21 cellular contexts compared by ENCODE assay signal in genomic region chr22:29214232-29214631, GRCh38. TPM values are rescaled to one million over a fixed set of nuclear protein-coding genes. Genes with fewer than 3 reads are reported as not detected.
A peak's percentile ranks its signal among the peaks of the same experiment; 100 is the strongest.
DNase-seq lines count a peak whose midpoint lies in the region; ATAC-seq, FAIRE-seq and TF ChIP-seq lines count a peak whose summit lies in the region.
"Had no signal": no experiment of that assay in that cellular context is flagged by ENCODE, and none has a peak within 500 bp of the region (broad histone marks: within the 10 kb centered on the region; RNA-seq: fewer than 3 reads in every experiment).

No MANE protein-coding gene starts in this region.

- no peak for ATAC-seq in HG02623 (IDR thresholded peaks at IDR 0.05; ENCODE audit: unreplicated experiment)

- H2BK15ac ChIP-seq in H1 (ENCODE audit: low read length) = 0 out of 2 replicates have a peak overlapping the region, but pooled peaks have one; percentile 46

- H3K9me3 Mint-ChIP-seq in neural crest cell = no peaks in the 10 kb centered on the region
- H3K9me3 Mint-ChIP-seq: CD4-positive, alpha-beta memory T cell had no signal

- no peak for TF ChIP-seq POLR2A in H1 (IDR thresholded peaks at IDR 0.05; ENCODE audit: control extremely low read depth in 1 of 2, low read depth in 2 of 2, low read length in 2 of 2)

- no peaks in the 10 kb centered on the region for H3K36me3 Mint-ChIP-seq in neural crest cell (ENCODE audit: low read depth)
- H3K36me3 Mint-ChIP-seq: CD4-positive, alpha-beta memory T cell had no signal

- 75% methylated on average over 5 of the region's 6 CpGs; no CpG with 5 or more reads in 1 of the 2 experiments for WGBS in H1 (ENCODE audit: extremely low coverage in 1 of 2, insufficient coverage in 1 of 2, insufficient read length in 1 of 2, insufficient replicate concordance in 2 of 2, low coverage in 1 of 2, low lambda C conversion rate in 2 of 2, missing lambda C conversion rate in 1 of 2), 2 experiments

- no peaks in the 10 kb centered on the region for H3K79me2 ChIP-seq in H1 (ENCODE audit: control insufficient read depth in 1 of 2, insufficient read depth in 2 of 2, low read length in 2 of 2)

- peak in 1 of 2 experiments; percentile 3; a peak in 1 of 4 replicates for TF ChIP-seq RAD21 in H1 (IDR thresholded peaks at IDR 0.05 in 1 of 2, conservative IDR thresholded peaks at IDR 0.05 in 1 of 2; ENCODE audit: low read depth in 2 of 2, low read length in 2 of 2)

- H3K9me3 ChIP-seq in H1 (ENCODE audit: insufficient read depth in 2 of 2, low read depth in 1 of 2, low read length in 1 of 2) = no peaks in the 10 kb centered on the region
- H3K9me3 ChIP-seq: BLaER1 treated with 17β-estradiol and CSF1 and Interleukin-3, amounts not matched to agents 10 nM and 100 nM; Caco-2; MG63 had no signal

- no peak for TF ChIP-seq EP300 in H1 (IDR thresholded peaks at IDR 0.05; ENCODE audit: borderline replicate concordance in 1 of 2, low read depth in 2 of 2, low read length in 2 of 2)

- H3K27ac ChIP-seq in H1 (ENCODE audit: low read depth, low read length) = no peak overlapping the region
- H3K27ac ChIP-seq: BLaER1 treated with 17β-estradiol and CSF1 and Interleukin-3, amounts not matched to agents 10 nM and 100 nM; RWPE1 had no signal

- H4K91ac ChIP-seq in H1 (replicated peaks; ENCODE audit: insufficient read length, low read length) = no peak overlapping the region

- peak; percentile 11 for DNase-seq in HuH-7.5 (ENCODE audit: low spot score)
- DNase-seq in H1 (ENCODE audit: low read depth in 1 of 2, low spot score in 2 of 2) = no peak
- no peak for DNase-seq in neural crest cell (ENCODE audit: low read depth, low spot score)
- no peak for DNase-seq in GM19239 (ENCODE audit: insufficient read length, low spot score)
- DNase-seq in SHP77 (lab: John Stamatoyannopoulos, UW) = no peak
- DNase-seq in AG20443 (ENCODE audit: low spot score) = no peak
- DNase-seq: Caco-2; CD4-positive, alpha-beta memory T cell; DND-41; Kasumi-1; MG63; NCI-H1417; NCI-H187; NCI-H2107; NCI-H446 treated with DMSO at 0.1 percent for 48 hours; NCI-H526 treated with DMSO at 0.1 percent for 48 hours; SIG-M5 had no signal

- H3K56ac ChIP-seq in H1 (replicated peaks; ENCODE audit: insufficient read length, low read depth, low read length) = no peak overlapping the region

- no peak overlapping the region for H3K4me3 Mint-ChIP-seq in neural crest cell
- H3K4me3 Mint-ChIP-seq: CD4-positive, alpha-beta memory T cell had no signal

- H3K4me2 ChIP-seq in H1 (ENCODE audit: insufficient read depth in 1 of 2, low read depth in 2 of 2, low read length in 2 of 2) = no peak overlapping the region
- H3K4me2 ChIP-seq: BLaER1 treated with 17β-estradiol and CSF1 and Interleukin-3, amounts not matched to agents 10 nM and 100 nM had no signal

- H2BK5ac ChIP-seq in H1 (ENCODE audit: low read depth, low read length) = no peak overlapping the region

- CTCF ChIA-PET in H1 (lab: Charles Lee; ENCODE audit: partially characterized antibody) = interaction anchor here (1.0 to 4.3 kb wide), 9 partner anchors 8 to 45 kb away, joined by 3 to 28 read pairs (median 5); partner anchors contain the start of gene EMID1

- H3K9ac ChIP-seq in H1 (replicated peaks in 1 of 4; ENCODE audit: extremely low read depth in 1 of 4, low read depth in 3 of 4, low read length in 3 of 4) = no peak overlapping the region
- H3K9ac ChIP-seq: BLaER1 treated with 17β-estradiol and CSF1 and Interleukin-3, amounts not matched to agents 10 nM and 100 nM had no signal

- peak; percentile 11 to 33 (median 31); a peak in 2 of 4 replicates for TF ChIP-seq CTCF in H1 (IDR thresholded peaks at IDR 0.05; ENCODE audit: control extremely low read depth in 1 of 3, insufficient read depth in 1 of 3, low read depth in 1 of 3, low read length in 3 of 3)
- TF ChIP-seq CTCF in neural crest cell (conservative IDR thresholded peaks at IDR 0.05) = no peak

- H4K5ac ChIP-seq in H1 (ENCODE audit: insufficient read length, low read depth, low read length) = no peak overlapping the region

- no peak overlapping the region for H2BK20ac ChIP-seq in H1 (ENCODE audit: low read length)

- H2BK12ac ChIP-seq in H1 (ENCODE audit: low read depth, low read length) = no peak overlapping the region

- H3K27ac Mint-ChIP-seq in neural crest cell (ENCODE audit: unreplicated experiment) = peak overlapping the region; percentile 43

- no peak overlapping the region for H3K14ac ChIP-seq in H1 (ENCODE audit: insufficient read length)

- no peaks in the 10 kb centered on the region for H3K23me2 ChIP-seq in H1 (ENCODE audit: low read depth, low read length)

- POLR2A ChIA-PET in H1 (lab: Charles Lee; ENCODE audit: partially characterized antibody) = interaction anchor here (1.5 kb wide), 1 partner anchor 53 kb away, joined by 5 read pairs; no protein-coding TSS in a partner anchor

- H2BK120ac ChIP-seq in H1 (replicated peaks; ENCODE audit: low read depth, low read length) = no peak overlapping the region

- H3K4me3 ChIP-seq in H1 (ENCODE audit: extremely low read depth in 1 of 4, insufficient read depth in 2 of 4, low read depth in 3 of 4, low read length in 4 of 4) = no peak overlapping the region
- H3K4me3 ChIP-seq: BLaER1 treated with 17β-estradiol and CSF1 and Interleukin-3, amounts not matched to agents 10 nM and 100 nM; MG63 had no signal

- H2AFZ ChIP-seq in H1 (ENCODE audit: low read length) = no peak overlapping the region

- H4K8ac ChIP-seq in H1 (ENCODE audit: extremely low read depth, insufficient read depth, low read length) = no peak overlapping the region

- H3K4me1 ChIP-seq in H1 (replicated peaks in 1 of 4; ENCODE audit: control insufficient read depth in 3 of 4, insufficient read depth in 4 of 4, low read length in 3 of 4) = peaks cover 0 to 14% (median 6%) of the 10 kb centered on the region in 4 experiments; a peak in 6 of 7 replicates
- H3K4me1 ChIP-seq: Caco-2 had no signal

- peaks cover 5% of the 10 kb centered on the region for H3K79me1 ChIP-seq in H1 (ENCODE audit: low read depth, low read length)

- H2AK5ac ChIP-seq in H1 (ENCODE audit: low read depth, low read length) = no peak overlapping the region

- no peak overlapping the region for H3K18ac ChIP-seq in H1 (ENCODE audit: extremely low read depth, low read length)

- no peak for FAIRE-seq in H1 (lab: Jason Lieb, UNC)
- FAIRE-seq in GM19239 (lab: Jason Lieb, UNC) = no peak
- FAIRE-seq: GM12892 had no signal

- H3K27me3 Mint-ChIP-seq in neural crest cell (ENCODE audit: low read depth) = no peaks in the 10 kb centered on the region

- H4K20me1 ChIP-seq in H1 (replicated peaks in 1 of 2; ENCODE audit: control insufficient read depth in 1 of 2, insufficient read depth in 2 of 2, low read length in 2 of 2) = peaks cover 0 to 3% of the 10 kb centered on the region in 2 experiments

- no peaks in the 10 kb centered on the region for H3K27me3 ChIP-seq in H1 (replicated peaks in 1 of 4; ENCODE audit: control insufficient read depth in 3 of 4, extremely low read depth in 1 of 4, insufficient read depth in 3 of 4, low read length in 3 of 4)
- H3K27me3 ChIP-seq: MG63 had no signal

- no peak overlapping the region for H3K4ac ChIP-seq in H1 (replicated peaks; ENCODE audit: insufficient read length, low read depth, low read length)

- no peak overlapping the region for H3K23ac ChIP-seq in H1 (ENCODE audit: insufficient read length)

- H3K36me3 ChIP-seq in H1 (ENCODE audit: control insufficient read depth in 2 of 4, insufficient read depth in 4 of 4, low read length in 3 of 4) = no peaks in the 10 kb centered on the region
- H3K36me3 ChIP-seq: BLaER1 treated with 17β-estradiol and CSF1 and Interleukin-3, amounts not matched to agents 10 nM and 100 nM; MG63 had no signal

- H3K4me1 Mint-ChIP-seq in neural crest cell = peaks cover 15% of the 10 kb centered on the region
- H3K4me1 Mint-ChIP-seq: CD4-positive, alpha-beta memory T cell had no signal

RNA-seq across cellular contexts. Expression of gene EMID1, which starts 8.5 kb away (rescaled TPM):
- 3.8 and 3.9 TPM in 2 replicates for total RNA-seq in H1 (2021; fragmentation: NEBNext Ultra II Directional; extraction: Animal tissue kit (Norgen Biotek cat#: 25700))
- polyA plus RNA-seq in H1 (2011; rRNA removed) = 7.4 and 11.1 TPM in 2 replicates
- polyA plus RNA-seq in H1 (2011; cell fraction: cytosol; rRNA removed) = 10.7 TPM
- 27.1 TPM for polyA plus RNA-seq in H1 (2011; cell fraction: nucleus; rRNA removed)
- polyA plus RNA-seq in H1 (2012, experiment 1 of 2) = 3.3 to 7.5 TPM (median 6.0 TPM) in 4 replicates
- 3.9 TPM for polyA plus RNA-seq in H1 (2012, experiment 2 of 2)
- polyA plus RNA-seq in H1 (2013, experiment 1 of 2) = 3.5 TPM
- 3.6 TPM for polyA plus RNA-seq in H1 (2013, experiment 2 of 2)
- 7.1 and 9.3 TPM in 2 replicates for polyA minus RNA-seq in H1 (2011; rRNA and poly(A)+ RNA removed)
- 7.9 TPM for polyA minus RNA-seq in H1 (2011; cell fraction: cytosol; rRNA and poly(A)+ RNA removed)
- 12.0 TPM for polyA minus RNA-seq in H1 (2011; cell fraction: nucleus; rRNA and poly(A)+ RNA removed)
- total RNA-seq in neural crest cell = 9.0 and 10.4 TPM in 2 replicates
- total RNA-seq: CD4-positive, alpha-beta memory T cell had no signal

RNA-seq across cellular contexts. Expression of gene RHBDD3, which starts 53.5 kb away (rescaled TPM):
- total RNA-seq in H1 (2021; fragmentation: NEBNext Ultra II Directional; extraction: Animal tissue kit (Norgen Biotek cat#: 25700)) = 72.1 and 75.7 TPM in 2 replicates
- 117 and 171 TPM in 2 replicates for polyA plus RNA-seq in H1 (2011; rRNA removed)
- polyA plus RNA-seq in H1 (2011; cell fraction: cytosol; rRNA removed) = 128 TPM
- 161 TPM for polyA plus RNA-seq in H1 (2011; cell fraction: nucleus; rRNA removed)
- polyA plus RNA-seq in H1 (2012, experiment 1 of 2) = 64.0 to 89.1 TPM (median 81.6 TPM) in 4 replicates
- polyA plus RNA-seq in H1 (2012, experiment 2 of 2) = 70.6 TPM
- 69.3 TPM for polyA plus RNA-seq in H1 (2013, experiment 1 of 2)
- polyA plus RNA-seq in H1 (2013, experiment 2 of 2) = 69.0 TPM
- 20.8 and 28.6 TPM in 2 replicates for polyA minus RNA-seq in H1 (2011; rRNA and poly(A)+ RNA removed)
- 29.9 TPM for polyA minus RNA-seq in H1 (2011; cell fraction: cytosol; rRNA and poly(A)+ RNA removed)
- 42.7 TPM for polyA minus RNA-seq in H1 (2011; cell fraction: nucleus; rRNA and poly(A)+ RNA removed)
- total RNA-seq in neural crest cell = 64.9 and 65.6 TPM in 2 replicates

RNA-seq across cellular contexts. Expression of gene EWSR1, which starts 53.8 kb away (rescaled TPM):
- 385 and 387 TPM in 2 replicates for total RNA-seq in H1 (2021; fragmentation: NEBNext Ultra II Directional; extraction: Animal tissue kit (Norgen Biotek cat#: 25700))
- polyA plus RNA-seq in H1 (2011; rRNA removed) = 646 and 930 TPM in 2 replicates
- 525 TPM for polyA plus RNA-seq in H1 (2011; cell fraction: cytosol; rRNA removed)
- polyA plus RNA-seq in H1 (2011; cell fraction: nucleus; rRNA removed) = 1,044 TPM
- 380 to 507 TPM (median 400 TPM) in 4 replicates for polyA plus RNA-seq in H1 (2012, experiment 1 of 2)
- polyA plus RNA-seq in H1 (2012, experiment 2 of 2) = 92.9 TPM
- 297 TPM for polyA plus RNA-seq in H1 (2013, experiment 1 of 2)
- polyA plus RNA-seq in H1 (2013, experiment 2 of 2) = 268 TPM
- 575 and 704 TPM in 2 replicates for polyA minus RNA-seq in H1 (2011; rRNA and poly(A)+ RNA removed)
- polyA minus RNA-seq in H1 (2011; cell fraction: cytosol; rRNA and poly(A)+ RNA removed) = 228 TPM
- 291 TPM for polyA minus RNA-seq in H1 (2011; cell fraction: nucleus; rRNA and poly(A)+ RNA removed)
- 483 and 497 TPM in 2 replicates for total RNA-seq in neural crest cell
